21 cellular contexts compared by ENCODE assay signal in the genomic region with DNA sequence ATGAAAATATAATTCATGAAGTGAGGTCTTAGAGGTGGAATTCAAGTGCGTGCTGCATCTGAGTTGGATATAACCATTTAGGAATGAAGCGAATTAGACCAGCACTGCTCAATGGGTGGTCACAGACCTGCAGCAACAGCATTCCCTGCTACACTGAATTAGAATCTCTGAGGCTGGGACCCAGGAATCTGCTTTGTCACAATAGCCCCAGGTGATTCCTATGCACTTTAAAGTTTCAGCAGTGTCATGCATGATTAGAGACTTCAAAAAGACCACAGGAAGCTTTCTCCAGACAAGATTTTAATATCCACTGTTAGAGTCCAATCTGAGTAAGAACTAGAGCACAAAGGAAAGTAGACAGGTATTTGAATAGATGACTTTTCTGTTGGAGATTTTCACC.
"Had no signal": no experiment of that assay in that cellular context is flagged by ENCODE, and none has a peak within 500 bp of the region (broad histone marks: within the 10 kb centered on the region; RNA-seq: fewer than 3 reads in every experiment).

No MANE protein-coding gene starts in this region.

- H3K4me1 ChIP-seq: left ventricle myocardium inferior, prostate gland, right atrium auricular region, upper lobe of left lung had no signal

- H3K9me3 ChIP-seq: neutrophil, ovary, prostate gland, right atrium auricular region, thoracic aorta, upper lobe of left lung had no signal

- DNase-seq: activated CD4-positive, alpha-beta T cell treated with anti-CD3 and anti-CD28 coated beads for 1 hour; activated CD4-positive, alpha-beta T cell treated with anti-CD3 and anti-CD28 coated beads, Interleukin-2, amount 50 U/mL, for 1 hour; activated CD8-positive, alpha-beta T cell treated with anti-CD3 and anti-CD28 coated beads, Interleukin-2, amount 10 ng/mL, durations not matched to agents 7 days and 5 days; activated gamma-delta T cell; activated naive CD4-positive, alpha-beta T cell treated with anti-CD3 and anti-CD28 coated beads, Interleukin-2, amount 50 U/mL, for 16 hours; activated naive CD8-positive, alpha-beta T cell treated with anti-CD3 and anti-CD28 coated beads, Interleukin-2, amount 50 U/mL, for 24 hours; cortex of kidney; kidney glomerular epithelial cell; left ventricle myocardium inferior; ovary; stimulated activated CD4-positive, alpha-beta T cell treated with anti-CD3 and anti-CD28 coated beads, Interleukin-4, amount 100 ng/mL, for 24 hours; stimulated activated naive CD4-positive, alpha-beta T cell treated with Interleukin-2 at 50 U/mL for 16 hours; upper lobe of left lung had no signal

- H3K27me3 ChIP-seq: cardiac muscle cell, neutrophil, right atrium auricular region, upper lobe of left lung had no signal

- H3K9me3 Mint-ChIP-seq: nephron had no signal

- ATAC-seq: activated CD8-positive, alpha-beta T cell treated with anti-CD3 and anti-CD28 coated beads, Interleukin-2, amount 10 ng/mL, durations not matched to agents 7 days and 5 days; activated naive CD8-positive, alpha-beta T cell treated with anti-CD3 and anti-CD28 coated beads, Interleukin-2, amount 50 U/mL, for 24 hours had no signal

- H3K27ac Mint-ChIP-seq: activated CD8-positive, alpha-beta T cell treated with anti-CD3 and anti-CD28 coated beads, Interleukin-2, amount 10 ng/mL, durations not matched to agents 7 days and 5 days; activated naive CD8-positive, alpha-beta T cell treated with anti-CD3 and anti-CD28 coated beads, Interleukin-2, amount 50 U/mL, for 24 hours; activated T-helper 1 cell treated with anti-CD3 and anti-CD28 coated beads, Interleukin-12 subunit alpha, Interleukin-12 subunit beta, Interleukin-2, Interleukin-4 antibody, amounts not matched to agents 30 ng/mL and 10 ng/mL and 1 ng/mL, durations not matched to agents 14 hours and 24 hours and 36 hours; nephron had no signal

- H3K27ac ChIP-seq: cardiac muscle cell, left ventricle myocardium inferior, neutrophil, ovary, prostate gland, right atrium auricular region, thoracic aorta, upper lobe of left lung, VCaP had no signal

- H3K4me1 Mint-ChIP-seq: activated naive CD8-positive, alpha-beta T cell treated with anti-CD3 and anti-CD28 coated beads, Interleukin-2, amount 50 U/mL, for 24 hours; nephron had no signal

- H3K27me3 Mint-ChIP-seq: activated naive CD8-positive, alpha-beta T cell treated with anti-CD3 and anti-CD28 coated beads, Interleukin-2, amount 50 U/mL, for 24 hours had no signal

- H3K4me3 ChIP-seq: cardiac muscle cell, left ventricle myocardium inferior, ovary, prostate gland, right atrium auricular region, thoracic aorta, upper lobe of left lung had no signal

- H3K4me3 Mint-ChIP-seq: activated CD8-positive, alpha-beta T cell treated with anti-CD3 and anti-CD28 coated beads, Interleukin-2, amount 10 ng/mL, durations not matched to agents 7 days and 5 days; activated naive CD8-positive, alpha-beta T cell treated with anti-CD3 and anti-CD28 coated beads, Interleukin-2, amount 50 U/mL, for 24 hours; activated T-helper 1 cell treated with anti-CD3 and anti-CD28 coated beads, Interleukin-12 subunit alpha, Interleukin-12 subunit beta, Interleukin-2, Interleukin-4 antibody, amounts not matched to agents 30 ng/mL and 10 ng/mL and 1 ng/mL, durations not matched to agents 14 hours and 24 hours and 36 hours; nephron had no signal

- H3K36me3 ChIP-seq: cardiac muscle cell, left ventricle myocardium inferior, neutrophil, ovary, prostate gland, right atrium auricular region, thoracic aorta, upper lobe of left lung had no signal
